27 cellular contexts compared by ENCODE assay signal in the genomic region with DNA sequence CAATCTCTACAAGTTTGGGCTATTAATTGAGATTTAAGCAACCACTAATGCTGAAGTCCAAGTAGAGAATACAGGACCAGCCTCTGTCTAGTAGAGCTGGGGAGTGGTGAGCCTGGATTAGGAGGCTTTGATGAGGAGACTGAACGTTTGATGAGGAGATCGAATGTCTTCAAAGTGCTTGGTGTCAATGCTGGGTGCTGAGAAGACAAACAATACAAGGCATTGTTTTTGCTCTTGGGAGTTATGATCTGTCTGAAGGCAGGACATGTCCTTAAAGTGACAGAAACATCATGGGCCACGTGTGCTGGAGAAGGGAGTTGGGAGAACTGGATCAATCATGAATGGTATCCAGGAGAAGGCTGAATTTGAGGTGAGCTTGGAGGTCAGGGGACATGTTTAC.
"Had no signal": no experiment of that assay in that cellular context is flagged by ENCODE, and none has a peak within 500 bp of the region (broad histone marks: within the 10 kb centered on the region; RNA-seq: fewer than 3 reads in every experiment).

No MANE protein-coding gene starts in this region.

- H2AFZ ChIP-seq: parathyroid adenoma had no signal

- ATAC-seq: left colon; left lung; lower lobe of right lung; naive thymus-derived CD8-positive, alpha-beta T cell; psoas muscle; sciatic nerve; stimulated activated naive B cell treated with anti-CD40 and anti-IgM and Interleukin-4, amounts not matched to agents 10 μg/mL and 1 μg/mL and 100 μg/mL, for 72 hours; stimulated activated naive CD8-positive, alpha-beta T cell treated with anti-CD3 and anti-CD28 coated beads, Interleukin-15, Interleukin-2, amounts not matched to agents 100 U/mL and 50 U/mL, for 24 hours; upper lobe of right lung had no signal

- H3K4me1 ChIP-seq: left lung, lower lobe of right lung, parathyroid adenoma, psoas muscle, right atrium auricular region, stomach, testis, thyroid gland, transverse colon, upper lobe of right lung had no signal

- H3K36me3 ChIP-seq: left lung, lower lobe of right lung, right atrium auricular region, stomach, thyroid gland, transverse colon, upper lobe of right lung had no signal

- H3K4me3 ChIP-seq: left lung, lower lobe of right lung, psoas muscle, right atrium auricular region, skin epidermis, stomach, testis, thyroid gland, transverse colon, upper lobe of right lung had no signal

- H3K27ac ChIP-seq: left lung, lower lobe of right lung, parathyroid adenoma, psoas muscle, right atrium auricular region, skin epidermis, stomach, testis, thyroid gland, transverse colon, upper lobe of right lung had no signal

- H3K9me3 ChIP-seq: left lung, lower lobe of right lung, psoas muscle, right atrium auricular region, stomach, testis, thyroid gland, transverse colon, upper lobe of right lung had no signal

- FAIRE-seq: islet of Langerhans, kidney, urothelium cell line had no signal

- H3K27me3 ChIP-seq: left lung, right atrium auricular region, stomach, testis, thyroid gland, transverse colon, upper lobe of right lung had no signal

- DNase-seq: hippocampal formation; kidney; left colon; left lung; lower lobe of right lung; mammary epithelial cell; mesenchymal stem cell; naive thymus-derived CD8-positive, alpha-beta T cell; occipital lobe; psoas muscle; stimulated activated CD4-positive, alpha-beta T cell treated with anti-CD3 and anti-CD28 coated beads, Interleukin-12 subunit alpha, Interleukin-12 subunit beta, amount 100 ng/mL, for 4 hours; stimulated activated CD4-positive, alpha-beta T cell treated with anti-CD3 and anti-CD28 coated beads, Interleukin-15, amount 100 ng/mL, for 24 hours; stimulated activated CD4-positive, alpha-beta T cell treated with anti-CD3 and anti-CD28 coated beads, Interleukin-2, amount 100 ng/mL, for 24 hours; stimulated activated CD4-positive, alpha-beta T cell treated with anti-CD3 and anti-CD28 coated beads, Interleukin-4, amount 100 ng/mL, for 1 hour; stimulated activated naive B cell treated with anti-CD40 and anti-IgM and Interleukin-4, amounts not matched to agents 10 μg/mL and 1 μg/mL and 100 μg/mL, for 72 hours; stimulated activated naive CD8-positive, alpha-beta T cell treated with anti-CD3 and anti-CD28 coated beads, Interleukin-15, Interleukin-2, amounts not matched to agents 100 U/mL and 50 U/mL, for 24 hours; stomach; testis; thyroid gland; transverse colon; upper lobe of right lung had no signal

- H3K9ac ChIP-seq: parathyroid adenoma had no signal

- H3K79me2 ChIP-seq: parathyroid adenoma had no signal
